22 cellular contexts compared by ENCODE assay signal in genomic region chr3:178900244-178900643, GRCh38.
DNase-seq lines count a peak whose midpoint lies in the region; ATAC-seq and TF ChIP-seq lines count a peak whose summit lies in the region.
"Had no signal": no experiment of that assay in that cellular context is flagged by ENCODE, and none has a peak within 500 bp of the region (broad histone marks: within the 10 kb centered on the region; RNA-seq: fewer than 3 reads in every experiment).

No MANE protein-coding gene starts in this region.

- H3K4me3 Mint-ChIP-seq in type B pancreatic cell = no peak overlapping the region
- no peak overlapping the region for H3K4me3 Mint-ChIP-seq in naive thymus-derived CD4-positive, alpha-beta T cell
- H3K4me3 Mint-ChIP-seq in activated CD4-positive, alpha-beta T cell treated with anti-CD3 and anti-CD28 coated beads, Interleukin-2, amount 10 ng/mL, durations not matched to agents 7 days and 5 days = no peak overlapping the region
- H3K4me3 Mint-ChIP-seq: activated CD8-positive, alpha-beta T cell treated with anti-CD3 and anti-CD28 coated beads for 36 hours had no signal

- H3K4me1 ChIP-seq in left lung = no peaks in the 10 kb centered on the region
- no peaks in the 10 kb centered on the region for H3K4me1 ChIP-seq in naive thymus-derived CD4-positive, alpha-beta T cell (ENCODE audit: control insufficient read depth in 2 of 2, insufficient read depth in 2 of 2, low read length in 2 of 2)
- H3K4me1 ChIP-seq: SJSA1, thyroid gland had no signal

- POLR2A ChIA-PET in naive thymus-derived CD4-positive, alpha-beta T cell (lab: Charles Lee) = no interaction called here
- POLR2A ChIA-PET in activated CD4-positive, alpha-beta T cell treated with anti-CD3 and anti-CD28 coated beads, Interleukin-2, amount 10 ng/mL, durations not matched to agents 7 days and 5 days (lab: Charles Lee) = no interaction called here

- no peaks in the 10 kb centered on the region for H3K36me3 ChIP-seq in left lung
- no peaks in the 10 kb centered on the region for H3K36me3 ChIP-seq in naive thymus-derived CD4-positive, alpha-beta T cell (ENCODE audit: control insufficient read depth in 2 of 3, insufficient read depth in 3 of 3, low read length in 3 of 3)
- H3K36me3 ChIP-seq: SJSA1, thyroid gland had no signal

- no peak overlapping the region for H3K27ac Mint-ChIP-seq in type B pancreatic cell
- H3K27ac Mint-ChIP-seq in naive thymus-derived CD4-positive, alpha-beta T cell = no peak overlapping the region
- no peak overlapping the region for H3K27ac Mint-ChIP-seq in activated CD4-positive, alpha-beta T cell treated with anti-CD3 and anti-CD28 coated beads, Interleukin-2, amount 10 ng/mL, durations not matched to agents 7 days and 5 days
- H3K27ac Mint-ChIP-seq: activated CD8-positive, alpha-beta T cell treated with anti-CD3 and anti-CD28 coated beads for 36 hours had no signal

- peak; percentile 51 for DNase-seq in DMS53 treated with DMSO at 0.1 percent for 48 hours (lab: John Stamatoyannopoulos, UW; ENCODE audit: unreplicated experiment)
- peak; percentile 63 to 65 for DNase-seq in NCI-H1930 (lab: John Stamatoyannopoulos, UW)
- DNase-seq in NCI-H2227 treated with DMSO at 0.1 percent for 48 hours (lab: John Stamatoyannopoulos, UW) = peak; percentile 95
- DNase-seq in type B pancreatic cell (ENCODE audit: extremely low spot score, unreplicated experiment) = no peak
- no peak for DNase-seq in left lung
- DNase-seq in naive thymus-derived CD4-positive, alpha-beta T cell = no peak
- no peak for DNase-seq in activated CD4-positive, alpha-beta T cell treated with anti-CD3 and anti-CD28 coated beads, Interleukin-2, amount 10 ng/mL, durations not matched to agents 7 days and 5 days
- DNase-seq: activated CD8-positive, alpha-beta T cell treated with anti-CD3 and anti-CD28 coated beads for 36 hours; activated naive CD4-positive, alpha-beta T cell treated with Interleukin-2 at 50 U/mL for 16 hours; anterior cingulate cortex; foreskin fibroblast; NCI-H524 treated with DMSO at 0.1 percent for 48 hours; PC-9; stimulated activated CD4-positive, alpha-beta T cell treated with anti-CD3 and anti-CD28 coated beads, Interleukin-2, amount 100 ng/mL, for 48 hours; stimulated activated naive CD4-positive, alpha-beta T cell treated with Interleukin-2 at 50 U/mL for 16 hours; thyroid gland had no signal

- H3K4me1 Mint-ChIP-seq in type B pancreatic cell (ENCODE audit: unreplicated experiment) = peaks cover 5% of the 10 kb centered on the region
- H3K4me1 Mint-ChIP-seq in naive thymus-derived CD4-positive, alpha-beta T cell = no peaks in the 10 kb centered on the region
- H3K4me1 Mint-ChIP-seq in activated CD4-positive, alpha-beta T cell treated with anti-CD3 and anti-CD28 coated beads, Interleukin-2, amount 10 ng/mL, durations not matched to agents 7 days and 5 days = no peaks in the 10 kb centered on the region

- no peaks in the 10 kb centered on the region for H3K27me3 Mint-ChIP-seq in type B pancreatic cell
- no peaks in the 10 kb centered on the region for H3K27me3 Mint-ChIP-seq in naive thymus-derived CD4-positive, alpha-beta T cell
- H3K27me3 Mint-ChIP-seq in activated CD4-positive, alpha-beta T cell treated with anti-CD3 and anti-CD28 coated beads, Interleukin-2, amount 10 ng/mL, durations not matched to agents 7 days and 5 days = no peaks in the 10 kb centered on the region

- intact Hi-C loops in left lung (cut with DNase I) = no loop called here
- intact Hi-C loops in naive thymus-derived CD4-positive, alpha-beta T cell (cut with micrococcal nuclease) = no loop called here

- H3K27me3 ChIP-seq in left lung = no peaks in the 10 kb centered on the region
- H3K27me3 ChIP-seq in naive thymus-derived CD4-positive, alpha-beta T cell (ENCODE audit: control insufficient read depth in 2 of 2, insufficient read depth in 2 of 2, low read length in 2 of 2) = no peaks in the 10 kb centered on the region
- H3K27me3 ChIP-seq: hepatocyte, SJSA1, thyroid gland had no signal

- no peaks in the 10 kb centered on the region for H3K9me3 ChIP-seq in left lung
- no peaks in the 10 kb centered on the region for H3K9me3 ChIP-seq in naive thymus-derived CD4-positive, alpha-beta T cell (ENCODE audit: control insufficient read depth in 2 of 3, low read length in 3 of 3)
- H3K9me3 ChIP-seq: SJSA1, thyroid gland had no signal

- CTCF ChIA-PET in naive thymus-derived CD4-positive, alpha-beta T cell (lab: Charles Lee) = no interaction called here
- CTCF ChIA-PET in activated CD4-positive, alpha-beta T cell treated with anti-CD3 and anti-CD28 coated beads, Interleukin-2, amount 10 ng/mL, durations not matched to agents 7 days and 5 days (lab: Charles Lee) = no interaction called here

- H3K36me3 Mint-ChIP-seq in type B pancreatic cell = no peaks in the 10 kb centered on the region
- no peaks in the 10 kb centered on the region for H3K36me3 Mint-ChIP-seq in naive thymus-derived CD4-positive, alpha-beta T cell
- H3K36me3 Mint-ChIP-seq in activated CD4-positive, alpha-beta T cell treated with anti-CD3 and anti-CD28 coated beads, Interleukin-2, amount 10 ng/mL, durations not matched to agents 7 days and 5 days (ENCODE audit: low read depth) = no peaks in the 10 kb centered on the region

- no peak overlapping the region for H3K4me3 ChIP-seq in left lung
- no peak overlapping the region for H3K4me3 ChIP-seq in naive thymus-derived CD4-positive, alpha-beta T cell (ENCODE audit: low read length)
- H3K4me3 ChIP-seq: hepatocyte, lung, PC-9, SJSA1, skin epidermis, thyroid gland had no signal

- H3K27ac ChIP-seq in VCaP = peak overlapping the region; percentile 74
- no peak overlapping the region for H3K27ac ChIP-seq in left lung
- no peak overlapping the region for H3K27ac ChIP-seq in naive thymus-derived CD4-positive, alpha-beta T cell (ENCODE audit: low read depth, low read length)
- H3K27ac ChIP-seq: C4-2B, hepatocyte, PC-9, SJSA1, skin epidermis, thyroid gland had no signal

- no peaks in the 10 kb centered on the region for H3K9me3 Mint-ChIP-seq in type B pancreatic cell
- H3K9me3 Mint-ChIP-seq in naive thymus-derived CD4-positive, alpha-beta T cell = peaks cover 0 to 1% (median 0%) of the 10 kb centered on the region in 11 donors
- no peaks in the 10 kb centered on the region for H3K9me3 Mint-ChIP-seq in activated CD4-positive, alpha-beta T cell treated with anti-CD3 and anti-CD28 coated beads, Interleukin-2, amount 10 ng/mL, durations not matched to agents 7 days and 5 days
- H3K9me3 Mint-ChIP-seq: activated CD8-positive, alpha-beta T cell treated with anti-CD3 and anti-CD28 coated beads for 36 hours had no signal

- TF ChIP-seq CTCF in VCaP (conservative IDR thresholded peaks at IDR 0.05) (no peak), type B pancreatic cell (conservative IDR thresholded peaks at IDR 0.05) (no peak), left lung (IDR thresholded peaks at IDR 0.05) (no peak)

- no peak for ATAC-seq in left lung
- no peak for ATAC-seq in naive thymus-derived CD4-positive, alpha-beta T cell
- ATAC-seq: activated CD8-positive, alpha-beta T cell treated with anti-CD3 and anti-CD28 coated beads for 36 hours had no signal

Comparison
In these comparisons a context has a peak if more than half of its experiments do, and no peak if none do; other contexts are left out.
1. DNase-seq: peak in DMS53 treated with DMSO at 0.1 percent for 48 hours (single experiment), NCI-H1930 (2 of 2) and NCI-H2227 treated with DMSO at 0.1 percent for 48 hours (single experiment); none in type B pancreatic cell (single experiment), left lung (0 of 2), naive thymus-derived CD4-positive, alpha-beta T cell (0 of 9) and activated CD4-positive, alpha-beta T cell treated with anti-CD3 and anti-CD28 coated beads, Interleukin-2, amount 10 ng/mL, durations not matched to agents 7 days and 5 days (single experiment).